Comparison of ENCODE assay signal across 9 cellular contexts in genomic region chr6:63816979-63817436, GRCh38.
DNase-seq lines count a peak whose midpoint lies in the region; ATAC-seq, FAIRE-seq and TF ChIP-seq lines count a peak whose summit lies in the region.
"Had no signal": no experiment of that assay in that cellular context is flagged by ENCODE, and none has a peak within 500 bp of the region (broad histone marks: within the 10 kb centered on the region; RNA-seq: fewer than 3 reads in every experiment).

No MANE protein-coding gene starts in this region.

- no peak overlapping the region for H3K4me2 ChIP-seq in neuronal stem cell (ENCODE audit: insufficient read depth, low read length, poor library complexity, severe bottlenecking)

- H3K27me3 ChIP-seq in bronchial epithelial cell (ENCODE audit: control insufficient read depth, insufficient read depth, low read length) (no peaks in the 10 kb centered on the region), neuronal stem cell (ENCODE audit: control insufficient read depth in 3 of 3, insufficient read depth in 3 of 3, low read depth in 1 of 3, low read length in 3 of 3) (no peaks in the 10 kb centered on the region)

- H3K9ac ChIP-seq in neuronal stem cell (ENCODE audit: low read depth, low read length, poor library complexity), result no peak overlapping the region

- H3K36me3 ChIP-seq in bronchial epithelial cell (ENCODE audit: control insufficient read depth, insufficient read depth, low read length), result no peaks in the 10 kb centered on the region
- no peaks in the 10 kb centered on the region for H3K36me3 ChIP-seq in neuronal stem cell (replicated peaks in 1 of 2; ENCODE audit: control insufficient read depth in 2 of 2, insufficient read depth in 2 of 2, low read length in 2 of 2)

- H3K23ac ChIP-seq in neuronal stem cell (ENCODE audit: low read depth, low read length, poor library complexity), result no peak overlapping the region

- in situ Hi-C loops in KBM-7 (cut with MboI; ENCODE audit: low pct_unique_long_range_greater_than_20kb, low sequenced_read_pairs), result no loop called here
- in situ Hi-C loops in G401 (cut with HindIII; ENCODE audit: low sequenced_read_pairs), result no loop called here

- no peak overlapping the region for H2BK15ac ChIP-seq in neuronal stem cell (ENCODE audit: low read length)

- H2BK12ac ChIP-seq in neuronal stem cell (ENCODE audit: low read length), result no peak overlapping the region

- H3K4me3 ChIP-seq in bronchial epithelial cell (ENCODE audit: low read depth, low read length) (no peak overlapping the region), neuronal stem cell (ENCODE audit: low read length in 2 of 2) (no peak overlapping the region)

- H3K9me3 ChIP-seq in neuronal stem cell (replicated peaks in 1 of 2; ENCODE audit: control insufficient read depth in 2 of 2, insufficient read depth in 1 of 2, low read depth in 1 of 2, low read length in 2 of 2), result no peaks in the 10 kb centered on the region

- no peak overlapping the region for H2BK120ac ChIP-seq in neuronal stem cell (ENCODE audit: low read depth, low read length)

- no peak for ATAC-seq in GM21515 (IDR thresholded peaks at IDR 0.05; ENCODE audit: unreplicated experiment)

- peak overlapping the region; percentile 42 for H2AFZ ChIP-seq in neuronal stem cell (ENCODE audit: low read length)

- H2AK5ac ChIP-seq in neuronal stem cell (ENCODE audit: low read depth, low read length), result no peak overlapping the region

- H3K14ac ChIP-seq in neuronal stem cell (ENCODE audit: low read length), result no peak overlapping the region

- no peak overlapping the region for H4K91ac ChIP-seq in neuronal stem cell (ENCODE audit: low read depth, low read length, poor library complexity)

- no peak overlapping the region for H3K4ac ChIP-seq in neuronal stem cell (ENCODE audit: low read length)

- no CpG with 5 or more reads among the region's 1 CpG for WGBS in neuronal stem cell (ENCODE audit: extremely low coverage in 2 of 2, insufficient read length in 2 of 2, insufficient replicate concordance in 1 of 2), 2 donors

- H3K27ac ChIP-seq in neuronal stem cell (replicated peaks; ENCODE audit: low read length), result no peak overlapping the region

- no peaks in the 10 kb centered on the region for H3K79me1 ChIP-seq in neuronal stem cell (ENCODE audit: low read depth, low read length)

- TF ChIP-seq CTCF in GM10266 (IDR thresholded peaks at IDR 0.05; ENCODE audit: control insufficient read depth, insufficient read depth, low read depth, missing control alignments) (peak; percentile 12), bronchial epithelial cell (IDR thresholded peaks at IDR 0.05; ENCODE audit: insufficient read depth, low read length, severe bottlenecking) (peak; percentile 39)

- H3K4me1 ChIP-seq in neuronal stem cell (ENCODE audit: control insufficient read depth in 2 of 2, insufficient read depth in 1 of 2, low read depth in 1 of 2, low read length in 2 of 2), result peaks cover 0 to 9% of the 10 kb centered on the region in 2 donors

- no peak overlapping the region for H3K18ac ChIP-seq in neuronal stem cell (ENCODE audit: low read length)

- H2BK5ac ChIP-seq in neuronal stem cell (ENCODE audit: low read length), result no peak overlapping the region

- no peak for FAIRE-seq in bronchial epithelial cell (lab: Jason Lieb, UNC)

- no peak overlapping the region for H4K8ac ChIP-seq in neuronal stem cell (ENCODE audit: low read depth, low read length)

- peak; percentile 15 for DNase-seq in GM10266 (ENCODE audit: extremely low spot score)
- peak; percentile 10 for DNase-seq in KBM-7
- peak; percentile 26 for DNase-seq in bronchial epithelial cell (ENCODE audit: low read depth)
- no peak for DNase-seq in neuronal stem cell (ENCODE audit: low spot score)
- DNase-seq in G401 (ENCODE audit: low spot score), result no peak
- DNase-seq in COLO668 (lab: John Stamatoyannopoulos, UW; ENCODE audit: unreplicated experiment), result no peak
- no peak for DNase-seq in dedifferentiated amniotic fluid mesenchymal stem cell (ENCODE audit: extremely low spot score)
- DNase-seq: activated B cell treated with CpG ODN at 0.5 μM for 24 hours had no signal

Comparison
In these comparisons a context has a peak if more than half of its experiments do, and no peak if none do; other contexts are left out.
1. DNase-seq: peak in GM10266 (single experiment), KBM-7 (single experiment) and bronchial epithelial cell (single experiment); none in neuronal stem cell (single experiment), G401 (single experiment), COLO668 (single experiment) and dedifferentiated amniotic fluid mesenchymal stem cell (single experiment).